ENCODE assay signal across 1 cellular context in the genomic region with DNA sequence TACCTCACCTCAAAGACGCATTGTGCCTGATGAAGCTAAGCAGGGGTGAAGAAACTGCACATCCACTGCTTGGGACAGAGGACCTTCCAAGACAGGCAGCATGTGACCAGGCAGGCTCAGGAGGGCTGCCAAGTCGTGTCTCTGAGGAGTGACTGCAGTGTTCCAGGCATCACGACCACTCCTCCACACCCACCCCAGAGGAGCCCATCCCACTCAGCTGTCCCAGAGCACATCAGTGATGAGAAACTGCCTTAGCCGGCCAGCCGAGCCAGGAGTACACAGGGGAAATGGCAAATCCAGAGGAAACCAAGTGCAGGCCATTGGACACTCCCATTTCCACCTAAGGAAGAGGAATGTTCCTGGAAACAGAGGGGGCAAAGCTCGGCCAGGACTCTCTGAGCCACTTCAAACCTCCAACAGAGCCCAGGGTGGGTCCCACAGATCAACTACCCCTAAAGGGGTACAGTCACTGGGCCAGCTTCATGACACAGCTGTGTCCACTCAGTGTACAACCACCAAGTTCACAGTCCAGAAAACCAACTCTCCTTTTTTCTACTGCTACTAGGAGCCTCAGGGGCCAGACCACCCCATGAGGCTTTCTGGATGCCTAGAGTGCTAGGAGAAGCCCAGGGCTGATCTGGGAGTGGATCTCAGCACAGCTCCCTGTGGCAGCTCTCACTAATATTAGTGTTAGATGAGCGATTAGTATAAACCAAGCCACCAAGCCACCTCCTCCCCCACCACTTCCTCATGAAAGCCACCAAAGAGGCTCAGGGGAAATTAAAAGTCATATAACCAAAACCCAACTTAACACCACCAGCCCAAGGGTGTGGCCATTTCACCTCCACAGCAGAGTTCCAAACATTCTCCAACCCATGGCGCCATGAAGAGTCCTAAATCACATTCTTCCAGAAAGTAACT.
TF ChIP-seq lines count a peak whose summit lies in the region.

No MANE protein-coding gene starts in this region.

TF ChIP-seq in H1, 55 proteins besides CTCF, POLR2A, EP300 and RAD21:
- TF ChIP-seq SP4 (IDR thresholded peaks at IDR 0.05; ENCODE audit: low read length) (no peak), SIX5 (IDR thresholded peaks at IDR 0.05; ENCODE audit: low read depth, low read length) (no peak), ZNF274 (IDR thresholded peaks at IDR 0.05; ENCODE audit: borderline replicate concordance, extremely low read depth, low read length) (no peak), CEBPB (IDR thresholded peaks at IDR 0.05; ENCODE audit: low read depth, low read length) (no peak), SIRT6 (IDR thresholded peaks at IDR 0.05; ENCODE audit: low read length) (no peak), JUN (IDR thresholded peaks at IDR 0.05; ENCODE audit: low read depth, low read length) (no peak), CTBP2 (IDR thresholded peaks at IDR 0.05; ENCODE audit: borderline replicate concordance, insufficient read depth, insufficient read length, low read length) (no peak), CBX5 (IDR thresholded peaks at IDR 0.05; ENCODE audit: low read depth, low read length) (no peak), KDM1A (IDR thresholded peaks at IDR 0.05; ENCODE audit: borderline replicate concordance, low read length) (no peak)
- TF ChIP-seq, protein P1, sequence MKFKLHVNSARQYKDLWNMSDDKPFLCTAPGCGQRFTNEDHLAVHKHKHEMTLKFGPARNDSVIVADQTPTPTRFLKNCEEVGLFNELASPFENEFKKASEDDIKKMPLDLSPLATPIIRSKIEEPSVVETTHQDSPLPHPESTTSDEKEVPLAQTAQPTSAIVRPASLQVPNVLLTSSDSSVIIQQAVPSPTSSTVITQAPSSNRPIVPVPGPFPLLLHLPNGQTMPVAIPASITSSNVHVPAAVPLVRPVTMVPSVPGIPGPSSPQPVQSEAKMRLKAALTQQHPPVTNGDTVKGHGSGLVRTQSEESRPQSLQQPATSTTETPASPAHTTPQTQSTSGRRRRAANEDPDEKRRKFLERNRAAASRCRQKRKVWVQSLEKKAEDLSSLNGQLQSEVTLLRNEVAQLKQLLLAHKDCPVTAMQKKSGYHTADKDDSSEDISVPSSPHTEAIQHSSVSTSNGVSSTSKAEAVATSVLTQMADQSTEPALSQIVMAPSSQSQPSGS (IDR thresholded peaks at IDR 0.05; ENCODE audit: low read length) = no peak
- TF ChIP-seq, protein P2, sequence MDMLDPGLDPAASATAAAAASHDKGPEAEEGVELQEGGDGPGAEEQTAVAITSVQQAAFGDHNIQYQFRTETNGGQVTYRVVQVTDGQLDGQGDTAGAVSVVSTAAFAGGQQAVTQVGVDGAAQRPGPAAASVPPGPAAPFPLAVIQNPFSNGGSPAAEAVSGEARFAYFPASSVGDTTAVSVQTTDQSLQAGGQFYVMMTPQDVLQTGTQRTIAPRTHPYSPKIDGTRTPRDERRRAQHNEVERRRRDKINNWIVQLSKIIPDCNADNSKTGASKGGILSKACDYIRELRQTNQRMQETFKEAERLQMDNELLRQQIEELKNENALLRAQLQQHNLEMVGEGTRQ (IDR thresholded peaks at IDR 0.05; ENCODE audit: low read length) = no peak
